In the genomic region with DNA sequence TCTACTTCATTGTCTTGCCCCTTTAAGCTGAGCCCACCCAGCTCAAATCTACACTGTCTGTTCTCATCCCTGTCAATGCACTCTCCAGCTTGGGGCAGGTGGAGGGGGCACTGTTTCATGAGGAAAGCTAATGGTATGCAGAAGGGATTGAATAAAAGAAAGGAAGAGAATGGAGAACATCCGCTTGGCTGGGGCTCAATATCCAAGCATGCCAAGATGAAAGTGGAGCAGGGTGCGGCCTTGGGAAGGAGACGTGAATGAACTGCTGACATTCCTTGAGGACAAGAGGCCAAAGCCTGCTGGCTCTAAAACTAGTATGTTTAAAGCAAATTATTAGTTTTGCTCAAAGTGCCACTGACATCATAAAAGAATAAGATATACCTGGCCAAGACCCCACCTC, we compare ENCODE assay signal across 27 cellular contexts. TPM values are rescaled to one million over a fixed set of nuclear protein-coding genes. Genes with fewer than 3 reads are reported as not detected.
DNase-seq lines count a peak whose midpoint lies in the region; ATAC-seq, FAIRE-seq and TF ChIP-seq lines count a peak whose summit lies in the region.
"Had no signal": no experiment of that assay in that cellular context is flagged by ENCODE, and none has a peak within 500 bp of the region (broad histone marks: within the 10 kb centered on the region; RNA-seq: fewer than 3 reads in every experiment).

No MANE protein-coding gene starts in this region.

- H3K36me3 ChIP-seq in heart right ventricle (no peaks in the 10 kb centered on the region), upper lobe of left lung (no peaks in the 10 kb centered on the region)
- H3K36me3 ChIP-seq: vagina had no signal

- no peak for TF ChIP-seq EP300 in upper lobe of left lung (IDR thresholded peaks at IDR 0.05)

- TF ChIP-seq CTCF in heart right ventricle (IDR thresholded peaks at IDR 0.05): no peak
- no peak for TF ChIP-seq CTCF in nephron progenitor cell (IDR thresholded peaks at IDR 0.05)
- TF ChIP-seq CTCF in upper lobe of left lung (IDR thresholded peaks at IDR 0.05): no peak

- H3K4me3 ChIP-seq in heart right ventricle (no peak overlapping the region), upper lobe of left lung (no peak overlapping the region)
- H3K4me3 ChIP-seq: vagina had no signal

- peaks cover 2% of the 10 kb centered on the region for H3K27me3 Mint-ChIP-seq in nephron progenitor cell (ENCODE audit: low read depth, poor library complexity)
- H3K27me3 Mint-ChIP-seq: naive B cell had no signal

- H3K4me1 Mint-ChIP-seq in nephron progenitor cell: peaks cover 6% of the 10 kb centered on the region
- H3K4me1 Mint-ChIP-seq: activated CD4-positive, alpha-beta T cell treated with anti-CD3 and anti-CD28 coated beads, Interleukin-2, amount 10 ng/mL, durations not matched to agents 7 days and 5 days; activated CD8-positive, alpha-beta memory T cell treated with anti-CD3 and anti-CD28 coated beads, Interleukin-2, amount 10 ng/mL, durations not matched to agents 7 days and 5 days; CD4-positive, alpha-beta memory T cell; memory B cell; naive B cell had no signal

- 79 to 82% methylated on average over 3 of the region's 3 CpGs for WGBS in heart right ventricle, 2 donors
- 61 to 78% methylated on average over 3 of the region's 3 CpGs for WGBS in upper lobe of left lung, 2 donors

- peaks cover 0 to 19% (median 4%) of the 10 kb centered on the region in 9 donors for H3K4me1 ChIP-seq in heart right ventricle
- H3K4me1 ChIP-seq in upper lobe of left lung: peaks cover 4 to 14% (median 8%) of the 10 kb centered on the region in 4 donors
- H3K4me1 ChIP-seq: vagina had no signal

- intact Hi-C loops in heart right ventricle (cut with DNase I): no loop called here

- TF ChIP-seq POLR2A in upper lobe of left lung (IDR thresholded peaks at IDR 0.05): no peak

- DNase-seq in astrocyte of the hippocampus (ENCODE audit: low read depth, low spot score) (peak; percentile 67), heart right ventricle (peak; percentile 19 to 24), nephron progenitor cell (no peak), upper lobe of left lung (peak in 1 of 2 donors; percentile 45), HTR-8/SVneo (ENCODE audit: insufficient read length, low spot score) (no peak), SW480 (ENCODE audit: low spot score) (no peak)
- no peak for DNase-seq in activated effector memory CD4-positive, alpha-beta T cell treated with Interleukin-2 at 50 U/mL for 16 hours
- DNase-seq: activated CD4-positive, alpha-beta T cell treated with anti-CD3 and anti-CD28 coated beads, Interleukin-2, amount 10 ng/mL, durations not matched to agents 7 days and 5 days; activated CD8-positive, alpha-beta memory T cell treated with anti-CD3 and anti-CD28 coated beads, Interleukin-2, amount 10 ng/mL, durations not matched to agents 7 days and 5 days; CD4-positive, alpha-beta memory T cell; cortex of kidney; H9; hypothalamus; KBM-7; MM.1S; naive B cell; NCI-H1436 treated with DMSO at 0.1 percent for 48 hours; NCI-H510A had no signal

- H3K27me3 ChIP-seq in heart right ventricle (no peaks in the 10 kb centered on the region), upper lobe of left lung (no peaks in the 10 kb centered on the region)
- H3K27me3 ChIP-seq: vagina had no signal

- peak overlapping the region; percentile 44 for H3K27ac Mint-ChIP-seq in nephron progenitor cell
- H3K27ac Mint-ChIP-seq: activated CD4-positive, alpha-beta T cell treated with anti-CD3 and anti-CD28 coated beads, Interleukin-2, amount 10 ng/mL, durations not matched to agents 7 days and 5 days; activated CD8-positive, alpha-beta memory T cell treated with anti-CD3 and anti-CD28 coated beads, Interleukin-2, amount 10 ng/mL, durations not matched to agents 7 days and 5 days; activated naive CD8-positive, alpha-beta T cell; activated T-helper 1 cell treated with anti-CD3 and anti-CD28 coated beads, Interleukin-12 subunit alpha, Interleukin-12 subunit beta, Interleukin-2, Interleukin-4 antibody, amounts not matched to agents 30 ng/mL and 10 ng/mL and 1 ng/mL, durations not matched to agents 14 hours and 24 hours and 36 hours; CD4-positive, alpha-beta memory T cell; memory B cell; naive B cell had no signal

- H3K9me3 Mint-ChIP-seq in nephron progenitor cell: no peaks in the 10 kb centered on the region
- H3K9me3 Mint-ChIP-seq: activated CD4-positive, alpha-beta T cell treated with anti-CD3 and anti-CD28 coated beads, Interleukin-2, amount 10 ng/mL, durations not matched to agents 7 days and 5 days; activated T-helper 1 cell treated with anti-CD3 and anti-CD28 coated beads, Interleukin-12 subunit alpha, Interleukin-12 subunit beta, Interleukin-2, Interleukin-4 antibody, amounts not matched to agents 30 ng/mL and 10 ng/mL and 1 ng/mL, durations not matched to agents 14 hours and 24 hours and 36 hours; H9; memory B cell; naive B cell had no signal

- peak overlapping the region in 1 of 10 donors; percentile 25 for H3K27ac ChIP-seq in heart right ventricle
- H3K27ac ChIP-seq in upper lobe of left lung: no peak overlapping the region
- H3K27ac ChIP-seq: vagina, VCaP had no signal

- FAIRE-seq in HTR-8/SVneo (lab: Jason Lieb, UNC): no peak
- FAIRE-seq: endometrium, GM18507, islet of Langerhans, RCC 7860 had no signal

- ATAC-seq in heart right ventricle (peak in 6 of 8 donors; percentile 39 to 69 (median 59)), upper lobe of left lung (ENCODE audit: low FRiP score in 2 of 2) (peak; percentile 75 to 76)
- ATAC-seq: activated CD8-positive, alpha-beta memory T cell treated with anti-CD3 and anti-CD28 coated beads, Interleukin-2, amount 10 ng/mL, durations not matched to agents 7 days and 5 days had no signal

- H3K9me3 ChIP-seq in heart right ventricle (no peaks in the 10 kb centered on the region), upper lobe of left lung (no peaks in the 10 kb centered on the region)
- H3K9me3 ChIP-seq: vagina had no signal

- peaks cover 47% of the 10 kb centered on the region for H3K36me3 Mint-ChIP-seq in nephron progenitor cell (ENCODE audit: low read depth)
- H3K36me3 Mint-ChIP-seq: activated CD8-positive, alpha-beta memory T cell treated with anti-CD3 and anti-CD28 coated beads, Interleukin-2, amount 10 ng/mL, durations not matched to agents 7 days and 5 days; activated naive CD8-positive, alpha-beta T cell; CD4-positive, alpha-beta memory T cell; memory B cell; naive B cell had no signal

- no peak overlapping the region for H3K4me3 Mint-ChIP-seq in nephron progenitor cell
- H3K4me3 Mint-ChIP-seq: activated CD4-positive, alpha-beta T cell treated with anti-CD3 and anti-CD28 coated beads, Interleukin-2, amount 10 ng/mL, durations not matched to agents 7 days and 5 days; activated CD8-positive, alpha-beta memory T cell treated with anti-CD3 and anti-CD28 coated beads, Interleukin-2, amount 10 ng/mL, durations not matched to agents 7 days and 5 days; activated naive CD8-positive, alpha-beta T cell; activated T-helper 1 cell treated with anti-CD3 and anti-CD28 coated beads, Interleukin-12 subunit alpha, Interleukin-12 subunit beta, Interleukin-2, Interleukin-4 antibody, amounts not matched to agents 30 ng/mL and 10 ng/mL and 1 ng/mL, durations not matched to agents 14 hours and 24 hours and 36 hours; CD4-positive, alpha-beta memory T cell; H9; memory B cell; naive B cell had no signal

RNA-seq across cellular contexts. Expression of gene AKAP12, which starts 24.2 kb away (rescaled TPM):
- 10 to 100 TPM in 9 of 10 donors, 1 to 10 TPM in 1; 9.9 to 43.3 (median 13.2) TPM for total RNA-seq in heart right ventricle
- polyA plus RNA-seq in heart right ventricle: 1 to 10 TPM; 5.7 to 6.0 TPM
- 10 to 100 TPM; 17.7 to 67.7 (median 37.7) TPM for total RNA-seq in upper lobe of left lung
- polyA plus RNA-seq: CD4-positive, alpha-beta memory T cell had no signal

Comparison
In these comparisons a context has a peak if more than half of its experiments do, and no peak if none do; other contexts are left out.
1. DNase-seq: peak in astrocyte of the hippocampus (single experiment) and heart right ventricle (2 of 2); none in nephron progenitor cell (single experiment), activated effector memory CD4-positive, alpha-beta T cell treated with Interleukin-2 at 50 U/mL for 16 hours (single experiment), HTR-8/SVneo (single experiment) and SW480 (single experiment).